Comparison of ENCODE assay signal across 29 cellular contexts in the genomic region with DNA sequence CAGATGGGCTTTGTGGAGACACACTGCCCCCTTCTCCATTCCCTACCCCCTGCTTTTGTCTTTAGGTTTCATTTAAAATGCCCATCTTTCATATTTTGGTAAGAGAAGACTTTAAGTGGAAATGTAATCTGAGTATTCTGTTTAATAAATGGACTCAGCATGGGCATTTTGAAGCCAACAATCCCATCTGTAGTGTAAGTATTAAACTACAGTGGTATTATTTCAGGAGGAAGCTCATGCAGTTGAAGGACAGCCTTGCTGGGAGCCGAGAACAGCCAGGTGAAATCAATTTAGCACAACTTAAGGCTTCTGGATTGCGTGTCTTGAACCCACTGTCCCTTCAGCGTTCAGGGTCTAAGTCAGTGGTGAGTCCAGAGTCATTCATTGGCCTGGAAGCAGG.
"Had no signal": no experiment of that assay in that cellular context is flagged by ENCODE, and none has a peak within 500 bp of the region (broad histone marks: within the 10 kb centered on the region; RNA-seq: fewer than 3 reads in every experiment).

No MANE protein-coding gene starts in this region.

- H3K4me3 ChIP-seq: adrenal gland, colonic mucosa, esophagus squamous epithelium had no signal

- H3K27ac Mint-ChIP-seq: activated CD4-positive, alpha-beta memory T cell treated with anti-CD3 and anti-CD28 coated beads for 36 hours; activated CD4-positive, alpha-beta T cell treated with anti-CD3 and anti-CD28 coated beads for 36 hours; activated CD4-positive, alpha-beta T cell treated with anti-CD3 and anti-CD28 coated beads, Interleukin-2, amount 10 ng/mL, durations not matched to agents 24 days and 14 days; activated CD8-positive, alpha-beta memory T cell treated with anti-CD3 and anti-CD28 coated beads, Interleukin-2, amount 10 ng/mL, durations not matched to agents 7 days and 5 days; activated CD8-positive, alpha-beta T cell treated with anti-CD3 and anti-CD28 coated beads, Interleukin-2, amount 10 ng/mL, durations not matched to agents 7 days and 5 days; activated naive CD4-positive, alpha-beta T cell treated with anti-CD3 and anti-CD28 coated beads for 36 hours; activated naive CD4-positive, alpha-beta T cell treated with anti-CD3 and anti-CD28 coated beads, Interleukin-2, amount 50 U/mL, for 24 hours; activated naive CD8-positive, alpha-beta T cell treated with anti-CD3 and anti-CD28 coated beads for 36 hours; activated naive CD8-positive, alpha-beta T cell treated with anti-CD3 and anti-CD28 coated beads, Interleukin-2, amount 50 U/mL, for 24 hours; activated T-helper 1 cell treated with anti-CD3 and anti-CD28 coated beads, Interleukin-12 subunit alpha, Interleukin-12 subunit beta, Interleukin-2, Interleukin-4 antibody, amounts not matched to agents 30 ng/mL and 10 ng/mL and 1 ng/mL, durations not matched to agents 14 hours and 24 hours and 36 hours; activated T-helper 2 cell treated with anti-CD3 and anti-CD28 coated beads, Interferon-gamma antibody, Interleukin-2, Interleukin-4, amounts not matched to agents 10 μg/mL and 5 μg/mL and 100 μg/mL, durations not matched to agents 14 hours and 24 hours and 36 hours had no signal

- H3K4me1 Mint-ChIP-seq: activated CD4-positive, alpha-beta T cell treated with anti-CD3 and anti-CD28 coated beads for 36 hours; activated CD4-positive, alpha-beta T cell treated with anti-CD3 and anti-CD28 coated beads, Interleukin-2, amount 10 ng/mL, durations not matched to agents 24 days and 14 days; activated CD8-positive, alpha-beta memory T cell treated with anti-CD3 and anti-CD28 coated beads, Interleukin-2, amount 10 ng/mL, durations not matched to agents 7 days and 5 days; activated naive CD4-positive, alpha-beta T cell treated with anti-CD3 and anti-CD28 coated beads, Interleukin-2, amount 50 U/mL, for 24 hours; activated naive CD8-positive, alpha-beta T cell treated with anti-CD3 and anti-CD28 coated beads for 36 hours; activated naive CD8-positive, alpha-beta T cell treated with anti-CD3 and anti-CD28 coated beads, Interleukin-2, amount 50 U/mL, for 24 hours; central memory CD8-positive, alpha-beta T cell had no signal

- H3K27me3 Mint-ChIP-seq: activated CD4-positive, alpha-beta T cell treated with anti-CD3 and anti-CD28 coated beads for 36 hours; activated naive CD4-positive, alpha-beta T cell treated with anti-CD3 and anti-CD28 coated beads, Interleukin-2, amount 50 U/mL, for 24 hours; activated naive CD8-positive, alpha-beta T cell treated with anti-CD3 and anti-CD28 coated beads for 36 hours; brain had no signal

- H3K36me3 Mint-ChIP-seq: activated CD4-positive, alpha-beta memory T cell treated with anti-CD3 and anti-CD28 coated beads for 36 hours; activated CD8-positive, alpha-beta memory T cell treated with anti-CD3 and anti-CD28 coated beads, Interleukin-2, amount 10 ng/mL, durations not matched to agents 7 days and 5 days; activated naive CD4-positive, alpha-beta T cell treated with anti-CD3 and anti-CD28 coated beads, Interleukin-2, amount 50 U/mL, for 24 hours; activated naive CD8-positive, alpha-beta T cell treated with anti-CD3 and anti-CD28 coated beads for 36 hours had no signal

- H3K36me3 ChIP-seq: adrenal gland, colonic mucosa, esophagus squamous epithelium had no signal

- H3K4me1 ChIP-seq: adrenal gland, colonic mucosa had no signal

- H3K4me3 Mint-ChIP-seq: activated CD4-positive, alpha-beta memory T cell treated with anti-CD3 and anti-CD28 coated beads for 36 hours; activated CD4-positive, alpha-beta T cell treated with anti-CD3 and anti-CD28 coated beads for 36 hours; activated CD4-positive, alpha-beta T cell treated with anti-CD3 and anti-CD28 coated beads, Interleukin-2, amount 10 ng/mL, durations not matched to agents 24 days and 14 days; activated CD8-positive, alpha-beta memory T cell treated with anti-CD3 and anti-CD28 coated beads, Interleukin-2, amount 10 ng/mL, durations not matched to agents 7 days and 5 days; activated CD8-positive, alpha-beta T cell treated with anti-CD3 and anti-CD28 coated beads, Interleukin-2, amount 10 ng/mL, durations not matched to agents 7 days and 5 days; activated naive CD4-positive, alpha-beta T cell treated with anti-CD3 and anti-CD28 coated beads for 36 hours; activated naive CD4-positive, alpha-beta T cell treated with anti-CD3 and anti-CD28 coated beads, Interleukin-2, amount 50 U/mL, for 24 hours; activated naive CD8-positive, alpha-beta T cell treated with anti-CD3 and anti-CD28 coated beads for 36 hours; activated naive CD8-positive, alpha-beta T cell treated with anti-CD3 and anti-CD28 coated beads, Interleukin-2, amount 50 U/mL, for 24 hours; activated T-helper 1 cell treated with anti-CD3 and anti-CD28 coated beads, Interleukin-12 subunit alpha, Interleukin-12 subunit beta, Interleukin-2, Interleukin-4 antibody, amounts not matched to agents 30 ng/mL and 10 ng/mL and 1 ng/mL, durations not matched to agents 14 hours and 24 hours and 36 hours; brain; central memory CD8-positive, alpha-beta T cell had no signal

- DNase-seq: activated CD4-positive, alpha-beta memory T cell treated with anti-CD3 and anti-CD28 coated beads for 36 hours; activated CD4-positive, alpha-beta T cell treated with anti-CD3 and anti-CD28 coated beads for 36 hours; activated CD4-positive, alpha-beta T cell treated with anti-CD3 and anti-CD28 coated beads, Interleukin-2, amount 10 ng/mL, durations not matched to agents 24 days and 14 days; activated CD4-positive, CD25-positive, alpha-beta regulatory T cell; activated CD4-positive, CD25-positive, alpha-beta regulatory T cell treated with anti-CD3 and anti-CD28 coated beads, Interleukin-2, amount 50 U/mL, for 72 hours; activated CD8-positive, alpha-beta memory T cell treated with anti-CD3 and anti-CD28 coated beads, Interleukin-2, amount 10 ng/mL, durations not matched to agents 7 days and 5 days; activated CD8-positive, alpha-beta memory T cell treated with anti-CD3 and anti-CD28 coated beads, Interleukin-2, amount 50 U/mL, for 4 hours; activated CD8-positive, alpha-beta T cell treated with anti-CD3 and anti-CD28 coated beads, Interleukin-2, amount 10 ng/mL, durations not matched to agents 7 days and 5 days; activated effector memory CD4-positive, alpha-beta T cell treated with anti-CD3 and anti-CD28 coated beads, Interleukin-2, amount 50 U/mL, for 16 hours; activated naive CD4-positive, alpha-beta T cell treated with anti-CD3 and anti-CD28 coated beads for 36 hours; activated naive CD8-positive, alpha-beta T cell treated with anti-CD3 and anti-CD28 coated beads for 36 hours; activated naive CD8-positive, alpha-beta T cell treated with anti-CD3 and anti-CD28 coated beads, Interleukin-2, amount 50 U/mL, for 24 hours; activated T-cell treated with anti-CD3 and anti-CD28 coated beads, Interleukin-2, amount 50 U/mL, for 1 hour; activated T-cell treated with anti-CD3 and anti-CD28 coated beads, Interleukin-2, amount 50 U/mL, for 48 hours; adrenal gland; amygdala; aorta; colonic mucosa; effector CD8-positive, alpha-beta T cell; esophagus squamous epithelium; foreskin melanocyte; head of caudate nucleus; T-helper 2 cell had no signal

- H3K9me3 Mint-ChIP-seq: activated CD4-positive, alpha-beta memory T cell treated with anti-CD3 and anti-CD28 coated beads for 36 hours; activated CD4-positive, alpha-beta T cell treated with anti-CD3 and anti-CD28 coated beads, Interleukin-2, amount 10 ng/mL, durations not matched to agents 24 days and 14 days; activated naive CD4-positive, alpha-beta T cell treated with anti-CD3 and anti-CD28 coated beads for 36 hours; activated naive CD4-positive, alpha-beta T cell treated with anti-CD3 and anti-CD28 coated beads, Interleukin-2, amount 50 U/mL, for 24 hours; activated naive CD8-positive, alpha-beta T cell treated with anti-CD3 and anti-CD28 coated beads for 36 hours; activated naive CD8-positive, alpha-beta T cell treated with anti-CD3 and anti-CD28 coated beads, Interleukin-2, amount 50 U/mL, for 24 hours; activated T-helper 1 cell treated with anti-CD3 and anti-CD28 coated beads, Interleukin-12 subunit alpha, Interleukin-12 subunit beta, Interleukin-2, Interleukin-4 antibody, amounts not matched to agents 30 ng/mL and 10 ng/mL and 1 ng/mL, durations not matched to agents 14 hours and 24 hours and 36 hours; activated T-helper 2 cell treated with anti-CD3 and anti-CD28 coated beads, Interferon-gamma antibody, Interleukin-2, Interleukin-4, amounts not matched to agents 10 μg/mL and 5 μg/mL and 100 μg/mL, durations not matched to agents 14 hours and 24 hours and 36 hours; central memory CD8-positive, alpha-beta T cell had no signal

- H3K27me3 ChIP-seq: adrenal gland, colonic mucosa, esophagus squamous epithelium had no signal

- H3K9me3 ChIP-seq: adrenal gland, colonic mucosa, esophagus squamous epithelium had no signal

- H3K27ac ChIP-seq: adrenal gland, colonic mucosa, epithelial cell of prostate, esophagus squamous epithelium had no signal
